Comparison of ENCODE assay signal across 22 cellular contexts in the genomic region with DNA sequence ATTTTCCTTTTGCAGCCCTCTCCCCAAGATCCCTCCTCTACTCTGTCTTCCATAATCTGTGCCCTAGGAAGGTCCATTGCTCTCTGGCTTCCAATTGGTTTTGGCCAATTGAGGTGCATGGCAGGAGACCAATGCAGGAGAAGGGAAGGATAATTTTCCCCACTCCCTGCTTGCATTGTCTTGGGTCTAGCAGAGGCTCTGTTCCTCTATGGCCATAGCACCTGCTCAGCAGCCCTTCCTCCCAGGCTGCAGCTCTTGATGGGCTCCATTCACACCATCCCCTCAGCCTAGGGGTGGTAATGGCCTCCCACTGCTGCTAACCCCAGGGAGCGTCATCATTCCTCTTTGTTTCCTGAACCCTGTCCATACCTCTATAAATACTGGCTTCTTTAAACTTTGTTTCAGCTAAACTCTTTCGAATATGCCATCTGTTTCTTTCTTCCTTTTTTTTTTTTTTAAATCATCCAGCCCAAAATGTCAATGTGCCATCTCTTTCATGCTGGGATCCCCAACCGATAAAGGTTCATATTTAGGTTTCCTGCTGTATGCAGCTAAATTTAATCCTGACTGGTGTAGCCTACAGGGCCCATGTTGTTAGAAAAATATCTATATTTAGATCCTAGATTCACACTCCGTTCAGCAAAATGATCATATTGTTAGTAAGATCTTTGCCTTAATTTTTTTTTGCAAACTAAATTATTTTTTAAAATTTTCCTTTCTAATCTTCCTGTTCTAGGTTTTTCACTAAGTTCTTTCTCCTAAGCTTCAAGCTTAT.
"Had no signal": no experiment of that assay in that cellular context is flagged by ENCODE, and none has a peak within 500 bp of the region (broad histone marks: within the 10 kb centered on the region; RNA-seq: fewer than 3 reads in every experiment).

No MANE protein-coding gene starts in this region.

- H3K27me3 ChIP-seq: ascending aorta, brain microvascular endothelial cell, ovary, right atrium auricular region, spleen, thyroid gland had no signal

- H3K4me3 ChIP-seq: ascending aorta, ovary, prostate gland, right atrium auricular region, spleen, thyroid gland had no signal

- DNase-seq: activated CD4-positive, alpha-beta T cell treated with anti-CD3 and anti-CD28 coated beads, Interleukin-2, amount 10 ng/mL, durations not matched to agents 24 days and 14 days; activated CD8-positive, alpha-beta T cell treated with anti-CD3 and anti-CD28 coated beads, Interleukin-2, amount 10 ng/mL, durations not matched to agents 7 days and 5 days; activated gamma-delta T cell treated with Interleukin-2 at 50 U/mL for 16 hours; brain microvascular endothelial cell; caudate nucleus; dermis blood vessel endothelial cell; effector CD8-positive, alpha-beta T cell; foreskin melanocyte; left ventricle myocardium superior; midbrain; natural killer cell; ovary; spleen; stimulated activated CD4-positive, alpha-beta T cell treated with anti-CD3 and anti-CD28 coated beads, Interleukin-4, amount 100 ng/mL, for 24 hours; stimulated activated naive CD8-positive, alpha-beta T cell treated with anti-CD3 and anti-CD28 coated beads, Interleukin-15, Interleukin-2, amounts not matched to agents 100 U/mL and 50 U/mL, for 24 hours; T-helper 17 cell; thyroid gland had no signal

- H3K9me3 ChIP-seq: ascending aorta, ovary, prostate gland, right atrium auricular region, spleen, thyroid gland had no signal

- H3K4me1 ChIP-seq: ascending aorta, prostate gland, right atrium auricular region, spleen had no signal

- H3K27ac ChIP-seq: ascending aorta, brain microvascular endothelial cell, ovary, prostate gland, right atrium auricular region, spleen, thyroid gland had no signal

- ATAC-seq: activated CD8-positive, alpha-beta T cell treated with anti-CD3 and anti-CD28 coated beads, Interleukin-2, amount 10 ng/mL, durations not matched to agents 7 days and 5 days; activated naive CD4-positive, alpha-beta T cell treated with anti-CD3 and anti-CD28 coated beads, Interleukin-2, amount 50 U/mL, for 72 hours; esophagus mucosa; left ventricle myocardium superior; natural killer cell; stimulated activated naive CD8-positive, alpha-beta T cell treated with anti-CD3 and anti-CD28 coated beads, Interleukin-15, Interleukin-2, amounts not matched to agents 100 U/mL and 50 U/mL, for 24 hours; T-helper 17 cell had no signal

- H3K36me3 ChIP-seq: ascending aorta, brain microvascular endothelial cell, ovary, prostate gland, right atrium auricular region, spleen, thyroid gland had no signal
